ENCODE assay signal across 8 cellular contexts in the genomic region with DNA sequence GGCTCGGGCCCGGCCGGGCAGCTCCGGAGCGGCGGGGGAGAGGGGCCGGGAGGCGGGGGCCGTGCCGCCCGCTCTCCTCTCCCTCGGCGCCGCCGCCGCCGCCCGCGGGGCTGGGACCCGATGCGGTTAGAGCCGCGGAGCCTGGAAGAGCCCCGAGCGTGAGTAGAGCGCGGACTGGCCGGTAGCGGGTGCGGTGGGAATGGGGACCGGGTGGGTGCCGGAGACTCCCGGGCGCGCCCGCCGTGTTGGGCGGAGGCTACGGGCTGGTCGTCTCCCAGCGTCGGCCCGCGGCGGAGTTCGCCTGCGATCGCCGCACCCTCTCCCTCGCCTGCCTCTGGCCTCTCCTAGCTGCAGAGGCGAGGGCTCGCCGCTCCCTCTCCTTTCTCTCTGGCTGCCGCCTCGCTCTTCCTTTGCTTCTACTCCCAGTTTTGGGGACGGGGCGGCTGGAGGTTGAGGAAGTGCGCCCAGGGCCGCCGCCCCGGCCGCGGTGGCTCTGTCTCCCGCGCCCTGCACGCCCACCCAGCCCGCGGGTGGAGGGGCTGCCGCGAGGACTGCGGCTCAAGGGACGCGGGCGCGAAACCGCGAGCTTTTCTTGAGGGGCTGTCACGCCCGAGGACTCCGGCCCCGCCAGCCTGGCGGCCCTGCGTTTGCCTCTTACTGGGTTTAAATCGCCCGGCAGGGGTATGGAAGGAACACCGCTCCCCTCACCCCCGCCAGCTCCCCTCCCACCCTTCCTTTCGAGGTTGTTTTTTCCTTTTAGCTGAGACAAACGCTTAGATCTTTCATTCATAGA. TPM values are rescaled to one million over a fixed set of nuclear protein-coding genes. Genes with fewer than 3 reads are reported as not detected.
DNase-seq lines count a peak whose midpoint lies in the region; ATAC-seq, FAIRE-seq and TF ChIP-seq lines count a peak whose summit lies in the region.

No MANE protein-coding gene starts in this region.

- FAIRE-seq in GM18507 (lab: Jason Lieb, UNC), result peak; percentile 36

- no peaks in the 10 kb centered on the region for H3K9me3 Mint-ChIP-seq in HFFc6
- H3K9me3 Mint-ChIP-seq in central memory CD8-positive, alpha-beta T cell, result no peaks in the 10 kb centered on the region

- H3K27ac Mint-ChIP-seq in HFFc6, result peak overlapping the region; percentile 84
- H3K27ac Mint-ChIP-seq in central memory CD8-positive, alpha-beta T cell (ENCODE audit: low read depth), result no peak overlapping the region

- TF ChIP-seq CTCF in HFFc6 (IDR thresholded peaks at IDR 0.05), result no peak

- peak; percentile 2 for DNase-seq in GM18507 (ENCODE audit: extremely low spot score, insufficient read length, low read depth)
- DNase-seq in HFFc6, result peak; percentile 10
- DNase-seq in NCI-H1092 treated with DMSO at 0.1 percent for 48 hours (lab: John Stamatoyannopoulos, UW), result peak; percentile 54
- DNase-seq in activated CD4-positive, alpha-beta T cell treated with anti-CD3 and anti-CD28 coated beads for 1 hour, result peak; percentile 57
- peak; percentile 17 to 21 for DNase-seq in central memory CD8-positive, alpha-beta T cell (ENCODE audit: low spot score in 2 of 2)
- peak; percentile 50 for DNase-seq in kidney glomerular epithelial cell (lab: John Stamatoyannopoulos, UW)
- peak; percentile 17 to 32 for DNase-seq in stimulated activated CD4-positive, alpha-beta T cell treated with anti-CD3 and anti-CD28 coated beads, Interleukin-1b, Interleukin-23, amount 100 ng/mL, for 1 hour (ENCODE audit: low read depth in 2 of 2)
- no peak for DNase-seq in GM19240 (ENCODE audit: insufficient read length, low spot score)

- peaks cover 41% of the 10 kb centered on the region for H3K4me1 Mint-ChIP-seq in HFFc6 (ENCODE audit: low read depth)
- H3K4me1 Mint-ChIP-seq in central memory CD8-positive, alpha-beta T cell, result peaks cover 33% of the 10 kb centered on the region

- no peaks in the 10 kb centered on the region for H3K36me3 Mint-ChIP-seq in HFFc6 (ENCODE audit: low read depth)
- H3K36me3 Mint-ChIP-seq in central memory CD8-positive, alpha-beta T cell (ENCODE audit: insufficient read depth), result peaks cover 10% of the 10 kb centered on the region

- H3K4me3 Mint-ChIP-seq in HFFc6, result peak overlapping the region; percentile 98
- no peak overlapping the region for H3K4me3 Mint-ChIP-seq in central memory CD8-positive, alpha-beta T cell

- ATAC-seq in central memory CD8-positive, alpha-beta T cell (replicated peaks; ENCODE audit: extremely low read depth, poor library complexity, severe bottlenecking), result peak; percentile 17

- H3K27me3 Mint-ChIP-seq in HFFc6 (ENCODE audit: insufficient read depth), result no peaks in the 10 kb centered on the region; the same call in 1 of the 2 replicates
- H3K27me3 Mint-ChIP-seq in central memory CD8-positive, alpha-beta T cell, result peaks cover 5% of the 10 kb centered on the region

RNA-seq across cellular contexts. Expression of gene PIK3CA, which starts 0.5 kb away (rescaled TPM):
- total RNA-seq in HFFc6 (2021; fragmentation: NEBNext Ultra II Directional; extraction: Animal tissue kit (Norgen Biotek cat#: 25700)), result 10 to 100 TPM; 16.1 to 21.2 (median 19.7) TPM
